Comparison of ENCODE assay signal across 24 cellular contexts in the genomic region with DNA sequence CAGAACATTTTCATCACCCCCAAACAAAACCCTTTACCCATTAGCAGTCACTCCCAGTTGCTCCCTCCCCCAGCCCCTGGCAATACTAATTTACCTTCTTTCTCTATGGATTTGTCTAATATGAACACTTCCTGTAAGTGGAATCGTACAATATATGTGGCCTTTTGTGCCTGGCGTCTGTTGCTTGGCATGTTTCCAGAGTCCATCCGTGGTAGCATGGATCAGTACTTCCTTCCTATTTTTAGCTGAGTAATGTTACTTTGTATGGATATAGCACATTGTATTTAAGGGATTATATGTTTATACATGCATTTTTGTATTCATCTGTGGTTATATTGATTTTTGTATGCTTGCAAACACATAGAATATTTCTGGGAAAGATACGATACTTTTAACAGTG. TPM values are rescaled to one million over a fixed set of nuclear protein-coding genes. Genes with fewer than 3 reads are reported as not detected.
"Had no signal": no experiment of that assay in that cellular context is flagged by ENCODE, and none has a peak within 500 bp of the region (broad histone marks: within the 10 kb centered on the region; RNA-seq: fewer than 3 reads in every experiment).

No MANE protein-coding gene starts in this region.

- H3K27ac Mint-ChIP-seq: activated CD8-positive, alpha-beta T cell treated with anti-CD3 and anti-CD28 coated beads for 36 hours; activated naive CD4-positive, alpha-beta T cell treated with anti-CD3 and anti-CD28 coated beads, Interleukin-2, amount 50 U/mL, for 24 hours; activated T-cell treated with anti-CD3 and anti-CD28 coated beads, Interleukin-2, amount 50 U/mL, for 72 hours; activated T-helper 2 cell treated with anti-CD3 and anti-CD28 coated beads, Interferon-gamma antibody, Interleukin-2, Interleukin-4, amounts not matched to agents 10 μg/mL and 5 μg/mL and 100 μg/mL, durations not matched to agents 14 hours and 24 hours and 36 hours; T-cell had no signal

- H3K9me3 ChIP-seq: breast epithelium had no signal

- H3K4me2 ChIP-seq: KMS-11 had no signal

- H3K9ac ChIP-seq: KMS-11 had no signal

- H3K4me1 ChIP-seq: breast epithelium had no signal

- H3K27me3 Mint-ChIP-seq: activated CD8-positive, alpha-beta T cell treated with anti-CD3 and anti-CD28 coated beads for 36 hours; activated naive CD4-positive, alpha-beta T cell treated with anti-CD3 and anti-CD28 coated beads, Interleukin-2, amount 50 U/mL, for 24 hours had no signal

- H3K36me3 Mint-ChIP-seq: activated naive CD4-positive, alpha-beta T cell treated with anti-CD3 and anti-CD28 coated beads, Interleukin-2, amount 50 U/mL, for 24 hours; T-cell had no signal

- H3K36me3 ChIP-seq: breast epithelium had no signal

- H3K4me3 Mint-ChIP-seq: activated CD8-positive, alpha-beta T cell treated with anti-CD3 and anti-CD28 coated beads for 36 hours; activated naive CD4-positive, alpha-beta T cell treated with anti-CD3 and anti-CD28 coated beads, Interleukin-2, amount 50 U/mL, for 24 hours; activated T-cell treated with anti-CD3 and anti-CD28 coated beads, Interleukin-2, amount 50 U/mL, for 72 hours; T-cell had no signal

- DNase-seq: activated CD4-positive, alpha-beta T cell treated with anti-CD3 and anti-CD28 coated beads for 4 hours; activated CD8-positive, alpha-beta memory T cell treated with anti-CD3 and anti-CD28 coated beads, Interleukin-2, amount 50 U/mL, for 4 hours; activated CD8-positive, alpha-beta T cell treated with anti-CD3 and anti-CD28 coated beads for 36 hours; activated T-cell treated with anti-CD3 and anti-CD28 coated beads, Interleukin-2, amount 50 U/mL, for 72 hours; aorta; central memory CD4-positive, alpha-beta T cell; NCI-H1105; NCI-H1436; NCI-H1694 treated with DMSO at 0.1 percent for 48 hours; NCI-H2029 treated with DMSO at 0.1 percent for 48 hours; NCI-H446; NCI-H524; NCI-H82; T-cell; T-helper 2 cell had no signal

- H3K4me1 Mint-ChIP-seq: activated naive CD4-positive, alpha-beta T cell treated with anti-CD3 and anti-CD28 coated beads, Interleukin-2, amount 50 U/mL, for 24 hours; T-cell had no signal

- H3K9me3 Mint-ChIP-seq: activated CD8-positive, alpha-beta T cell treated with anti-CD3 and anti-CD28 coated beads for 36 hours; activated naive CD4-positive, alpha-beta T cell treated with anti-CD3 and anti-CD28 coated beads, Interleukin-2, amount 50 U/mL, for 24 hours; activated T-helper 2 cell treated with anti-CD3 and anti-CD28 coated beads, Interferon-gamma antibody, Interleukin-2, Interleukin-4, amounts not matched to agents 10 μg/mL and 5 μg/mL and 100 μg/mL, durations not matched to agents 14 hours and 24 hours and 36 hours had no signal

- ATAC-seq: activated CD4-positive, CD25-positive, alpha-beta regulatory T cell treated with anti-CD3 and anti-CD28 coated beads, Interleukin-2, amount 50 U/mL, for 24 hours; activated CD8-positive, alpha-beta T cell treated with anti-CD3 and anti-CD28 coated beads for 36 hours; activated T-cell treated with anti-CD3 and anti-CD28 coated beads, Interleukin-2, amount 50 U/mL, for 72 hours; Right ventricle myocardium inferior; T-cell had no signal

- H3K27ac ChIP-seq: breast epithelium, KMS-11, SK-N-MC had no signal

- H3K4me3 ChIP-seq: breast epithelium, SK-N-MC had no signal

RNA-seq across cellular contexts. Expression of a gene that starts 48.2 kb away (rescaled TPM):
- total RNA-seq: activated CD8-positive, alpha-beta T cell treated with anti-CD3 and anti-CD28 coated beads for 36 hours; activated T-helper 2 cell treated with anti-CD3 and anti-CD28 coated beads, Interferon-gamma antibody, Interleukin-2, Interleukin-4, amounts not matched to agents 10 μg/mL and 5 μg/mL and 100 μg/mL, durations not matched to agents 14 hours and 24 hours and 36 hours; OCI-LY7; RPMI7951 had no signal
